In the genomic region with DNA sequence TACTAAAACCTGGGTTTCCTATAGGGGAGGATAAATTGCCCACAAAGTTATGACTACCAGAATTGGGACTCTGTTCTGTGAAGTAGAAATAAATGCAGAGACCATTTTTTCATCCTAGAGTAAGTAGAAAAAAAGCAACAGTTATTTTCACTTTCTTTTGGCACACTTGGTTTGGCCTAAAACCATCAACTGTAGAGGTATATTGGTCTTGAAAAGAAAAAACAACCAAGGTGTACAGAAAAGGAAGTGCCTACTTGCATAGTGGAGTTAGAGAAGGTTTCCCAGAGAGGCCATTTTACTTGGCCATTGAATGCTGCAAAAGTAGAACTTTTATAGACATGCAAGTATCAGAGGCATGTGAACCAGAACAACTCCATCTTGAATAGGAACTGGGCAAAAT, we compare ENCODE assay signal across 33 cellular contexts.
DNase-seq lines count a peak whose midpoint lies in the region; ATAC-seq and TF ChIP-seq lines count a peak whose summit lies in the region.
"Had no signal": no experiment of that assay in that cellular context is flagged by ENCODE, and none has a peak within 500 bp of the region (broad histone marks: within the 10 kb centered on the region; RNA-seq: fewer than 3 reads in every experiment).

No MANE protein-coding gene starts in this region.

- no peak for TF ChIP-seq POLR2A in vagina (IDR thresholded peaks at IDR 0.05)

- H3K4me3 Mint-ChIP-seq in naive B cell: peak overlapping the region in 1 of 8 donors; percentile 33
- H3K4me3 Mint-ChIP-seq: activated CD4-positive, alpha-beta memory T cell treated with anti-CD3 and anti-CD28 coated beads, Interleukin-2, amount 10 ng/mL, durations not matched to agents 7 days and 5 days; activated naive CD4-positive, alpha-beta T cell treated with anti-CD3 and anti-CD28 coated beads, Interleukin-2, amount 10 ng/mL, durations not matched to agents 7 days and 5 days; neural crest cell had no signal

- peaks cover 0 to 4% of the 10 kb centered on the region in 2 donors for H3K36me3 Mint-ChIP-seq in naive B cell
- H3K36me3 Mint-ChIP-seq: activated naive CD4-positive, alpha-beta T cell treated with anti-CD3 and anti-CD28 coated beads, Interleukin-2, amount 10 ng/mL, durations not matched to agents 7 days and 5 days had no signal

- no peak overlapping the region for H3K27ac ChIP-seq in vagina
- H3K27ac ChIP-seq: body of pancreas, HL-60, KMS-11, left ventricle myocardium inferior, ovary, suprapubic skin, upper lobe of left lung had no signal

- peak overlapping the region in 3 of 6 donors; percentile 12 to 68 (median 53) for H3K27ac Mint-ChIP-seq in naive B cell
- H3K27ac Mint-ChIP-seq: activated CD4-positive, alpha-beta memory T cell treated with anti-CD3 and anti-CD28 coated beads, Interleukin-2, amount 10 ng/mL, durations not matched to agents 7 days and 5 days; activated naive CD4-positive, alpha-beta T cell treated with anti-CD3 and anti-CD28 coated beads, Interleukin-2, amount 10 ng/mL, durations not matched to agents 7 days and 5 days had no signal

- intact Hi-C loops in vagina (cut with DNase I): no loop called here

- H3K27me3 Mint-ChIP-seq in naive B cell: peaks cover 6 to 15% (median 7%) of the 10 kb centered on the region in 3 donors
- H3K27me3 Mint-ChIP-seq: activated CD4-positive, alpha-beta memory T cell treated with anti-CD3 and anti-CD28 coated beads, Interleukin-2, amount 10 ng/mL, durations not matched to agents 7 days and 5 days; activated naive CD4-positive, alpha-beta T cell treated with anti-CD3 and anti-CD28 coated beads, Interleukin-2, amount 10 ng/mL, durations not matched to agents 7 days and 5 days had no signal

- H3K4me1 ChIP-seq in vagina: no peaks in the 10 kb centered on the region
- H3K4me1 ChIP-seq: body of pancreas, left ventricle myocardium inferior, upper lobe of left lung had no signal

- H3K4me1 Mint-ChIP-seq in naive B cell: peaks cover 8 to 30% (median 15%) of the 10 kb centered on the region in 3 donors
- H3K4me1 Mint-ChIP-seq: activated CD4-positive, alpha-beta memory T cell treated with anti-CD3 and anti-CD28 coated beads, Interleukin-2, amount 10 ng/mL, durations not matched to agents 7 days and 5 days; activated naive CD4-positive, alpha-beta T cell treated with anti-CD3 and anti-CD28 coated beads, Interleukin-2, amount 10 ng/mL, durations not matched to agents 7 days and 5 days; neural crest cell had no signal

- ATAC-seq in GM18867 (IDR thresholded peaks at IDR 0.05; ENCODE audit: unreplicated experiment): peak; percentile 74
- peak; percentile 54 for ATAC-seq in GM21529 (IDR thresholded peaks at IDR 0.05; ENCODE audit: unreplicated experiment)
- ATAC-seq in HG03354 (IDR thresholded peaks at IDR 0.05; ENCODE audit: poor library complexity, severe bottlenecking, unreplicated experiment): peak; percentile 48
- ATAC-seq in naive B cell (ENCODE audit: low read depth in 2 of 2): peak in 1 of 2 donors; percentile 14
- ATAC-seq in GM21825 (IDR thresholded peaks at IDR 0.05; ENCODE audit: unreplicated experiment): no peak
- ATAC-seq: body of pancreas, esophagus mucosa had no signal

- H3K9me3 ChIP-seq in vagina: no peaks in the 10 kb centered on the region
- H3K9me3 ChIP-seq: body of pancreas, HAP-1, left ventricle myocardium inferior, ovary, suprapubic skin, upper lobe of left lung had no signal

- no peak overlapping the region for H3K4me3 ChIP-seq in vagina
- H3K4me3 ChIP-seq: body of pancreas, HAP-1, left ventricle myocardium inferior, ovary, suprapubic skin, upper lobe of left lung had no signal

- DNase-seq in naive B cell: peak; percentile 0
- DNase-seq in NCI-H82 (lab: John Stamatoyannopoulos, UW): no peak
- DNase-seq in COLO668 (lab: John Stamatoyannopoulos, UW; ENCODE audit: unreplicated experiment): no peak
- DNase-seq in vagina (ENCODE audit: extremely low spot score in 2 of 2): no peak
- DNase-seq: activated CD4-positive, alpha-beta memory T cell treated with anti-CD3 and anti-CD28 coated beads, Interleukin-2, amount 10 ng/mL, durations not matched to agents 7 days and 5 days; activated CD8-positive, alpha-beta memory T cell treated with anti-CD3 and anti-CD28 coated beads, Interleukin-2, amount 50 U/mL, for 4 hours; activated naive CD4-positive, alpha-beta T cell treated with anti-CD3 and anti-CD28 coated beads, Interleukin-2, amount 10 ng/mL, durations not matched to agents 7 days and 5 days; body of pancreas; COR-L47; dermis blood vessel endothelial cell; DMS53; foreskin fibroblast; head of caudate nucleus; left ventricle myocardium inferior; mesendoderm; NCI-H1417; NCI-H2081 treated with DMSO at 0.1 percent for 48 hours; NCI-H226; NCI-H526 treated with DMSO at 0.1 percent for 48 hours; ovary; SHP77; stimulated activated naive CD4-positive, alpha-beta T cell treated with Interleukin-2 at 50 U/mL for 16 hours; upper lobe of left lung had no signal

- no peak for TF ChIP-seq CTCF in vagina (IDR thresholded peaks at IDR 0.05)

- H3K9me3 Mint-ChIP-seq in naive B cell: peaks cover 0 to 2% (median 0%) of the 10 kb centered on the region in 7 donors
- H3K9me3 Mint-ChIP-seq: activated CD4-positive, alpha-beta memory T cell treated with anti-CD3 and anti-CD28 coated beads, Interleukin-2, amount 10 ng/mL, durations not matched to agents 7 days and 5 days; activated naive CD4-positive, alpha-beta T cell treated with anti-CD3 and anti-CD28 coated beads, Interleukin-2, amount 10 ng/mL, durations not matched to agents 7 days and 5 days; neural crest cell had no signal

- no peaks in the 10 kb centered on the region for H3K36me3 ChIP-seq in vagina
- H3K36me3 ChIP-seq: HAP-1, left ventricle myocardium inferior, ovary, suprapubic skin, upper lobe of left lung had no signal

- no peaks in the 10 kb centered on the region for H3K27me3 ChIP-seq in vagina
- H3K27me3 ChIP-seq: body of pancreas, ovary, suprapubic skin, upper lobe of left lung had no signal
